In the genomic region with DNA sequence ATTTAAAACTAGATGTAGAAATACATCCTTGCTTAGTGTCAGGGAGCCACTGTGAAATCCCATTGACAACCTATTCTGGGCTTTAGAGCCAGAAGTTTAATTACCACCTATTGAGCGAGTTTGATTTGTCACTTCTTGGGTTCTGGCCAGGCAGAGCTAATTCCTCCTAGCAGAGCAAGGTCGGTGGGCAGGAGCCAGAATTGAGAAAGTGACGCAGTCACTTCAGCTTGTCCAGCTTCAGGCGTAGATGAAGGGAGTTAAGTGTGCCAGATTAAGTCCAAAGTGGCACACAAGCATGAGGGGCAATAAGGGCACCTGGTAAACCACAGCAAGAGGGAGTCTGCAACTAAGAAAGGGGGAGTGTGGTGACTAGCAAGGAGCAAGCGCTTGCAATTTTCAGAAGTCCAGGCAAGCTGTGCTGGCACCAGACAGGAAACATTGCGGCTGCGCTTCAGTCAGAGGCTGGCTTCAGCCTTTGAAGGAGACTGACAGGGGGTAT, we compare ENCODE assay signal across 9 cellular contexts.
A peak's percentile ranks its signal among the peaks of the same experiment; 100 is the strongest.
DNase-seq lines count a peak whose midpoint lies in the region; ATAC-seq and TF ChIP-seq lines count a peak whose summit lies in the region.
"Had no signal": no experiment of that assay in that cellular context is flagged by ENCODE, and none has a peak within 500 bp of the region (broad histone marks: within the 10 kb centered on the region; RNA-seq: fewer than 3 reads in every experiment).

No MANE protein-coding gene starts in this region.

- peaks cover 25% of the 10 kb centered on the region for H3K4me1 ChIP-seq in upper lobe of right lung

- H3K4me3 ChIP-seq in astrocyte of the cerebellum (ENCODE audit: low read depth, low read length) (no peak overlapping the region), upper lobe of right lung (no peak overlapping the region)

- TF ChIP-seq CTCF in astrocyte of the cerebellum (IDR thresholded peaks at IDR 0.05; ENCODE audit: low read depth, low read length, missing control alignments) (no peak), upper lobe of right lung (IDR thresholded peaks at IDR 0.05) (no peak)

- H3K27ac ChIP-seq in upper lobe of right lung: peak overlapping the region; percentile 53

- in situ Hi-C loops in astrocyte of the cerebellum (cut with HindIII; ENCODE audit: low sequenced_read_pairs): no loop called here

- no peaks in the 10 kb centered on the region for H3K27me3 ChIP-seq in upper lobe of right lung

- ATAC-seq in Right ventricle myocardium inferior: peak; percentile 73
- peak; percentile 64 for ATAC-seq in left lobe of liver
- peak; percentile 76 for ATAC-seq in upper lobe of right lung
- ATAC-seq in GM18873 (IDR thresholded peaks at IDR 0.05; ENCODE audit: low FRiP score, unreplicated experiment): no peak

- H3K9me3 ChIP-seq in upper lobe of right lung: no peaks in the 10 kb centered on the region

- DNase-seq in Right ventricle myocardium inferior (ENCODE audit: missing footprints) (peak; percentile 65), cardiac septum (ENCODE audit: low spot score) (no peak), astrocyte of the cerebellum (ENCODE audit: low read depth) (peak; percentile 92), left lobe of liver (ENCODE audit: low spot score) (peak; percentile 65), upper lobe of right lung (peak; percentile 74), NCI-H226 (no peak), activated gamma-delta T cell treated with Interleukin-2 at 50 U/mL for 16 hours (no peak)
- DNase-seq: CD4-positive, CD25-positive, alpha-beta regulatory T cell had no signal

- intact Hi-C loops in Right ventricle myocardium inferior (cut with DNase I): no loop called here
- intact Hi-C loops in cardiac septum (cut with DNase I): no loop called here
- intact Hi-C loops in upper lobe of right lung (cut with DNase I): no loop called here

- no peaks in the 10 kb centered on the region for H3K36me3 ChIP-seq in upper lobe of right lung

Comparison
In these comparisons a context has a peak if more than half of its experiments do, and no peak if none do; other contexts are left out.
1. DNase-seq: peak in Right ventricle myocardium inferior (single experiment), astrocyte of the cerebellum (single experiment), left lobe of liver (single experiment) and upper lobe of right lung (single experiment); none in cardiac septum (single experiment), NCI-H226 (single experiment) and activated gamma-delta T cell treated with Interleukin-2 at 50 U/mL for 16 hours (single experiment).